16 cellular contexts compared by ENCODE assay signal in genomic region chr3:11799777-11800176, GRCh38. TPM values are rescaled to one million over a fixed set of nuclear protein-coding genes. Genes with fewer than 3 reads are reported as not detected.
DNase-seq lines count a peak whose midpoint lies in the region; ATAC-seq and TF ChIP-seq lines count a peak whose summit lies in the region.
"Had no signal": no experiment of that assay in that cellular context is flagged by ENCODE, and none has a peak within 500 bp of the region (broad histone marks: within the 10 kb centered on the region; RNA-seq: fewer than 3 reads in every experiment).

No MANE protein-coding gene starts in this region.

- H3K27ac Mint-ChIP-seq in activated CD4-positive, alpha-beta T cell treated with anti-CD3 and anti-CD28 coated beads, Interleukin-2, amount 10 ng/mL, durations not matched to agents 24 days and 14 days: peak overlapping the region; percentile 35
- H3K27ac Mint-ChIP-seq in activated naive CD8-positive, alpha-beta T cell: peak overlapping the region; percentile 5
- H3K27ac Mint-ChIP-seq in activated naive CD8-positive, alpha-beta T cell treated with anti-CD3 and anti-CD28 coated beads, Interleukin-2, amount 50 U/mL, for 24 hours: no peak overlapping the region
- peak overlapping the region; percentile 42 for H3K27ac Mint-ChIP-seq in activated T-helper 1 cell treated with anti-CD3 and anti-CD28 coated beads, Interleukin-12 subunit alpha, Interleukin-12 subunit beta, Interleukin-2, Interleukin-4 antibody, amounts not matched to agents 30 ng/mL and 10 ng/mL and 1 ng/mL, durations not matched to agents 14 hours and 24 hours and 36 hours
- peak overlapping the region; percentile 21 for H3K27ac Mint-ChIP-seq in osteocyte (ENCODE audit: unreplicated experiment)
- H3K27ac Mint-ChIP-seq: B cell had no signal

- intact Hi-C loops in activated CD4-positive, alpha-beta T cell treated with anti-CD3 and anti-CD28 coated beads, Interleukin-2, amount 10 ng/mL, durations not matched to agents 24 days and 14 days (cut with micrococcal nuclease): loop anchor here (5.0 to 10.0 kb wide), 3 partner anchors 75 to 422 kb away; partner anchors contain the start of gene VGLL4
- intact Hi-C loops in activated T-helper 1 cell treated with anti-CD3 and anti-CD28 coated beads, Interleukin-12 subunit alpha, Interleukin-12 subunit beta, Interleukin-2, Interleukin-4 antibody, amounts not matched to agents 30 ng/mL and 10 ng/mL and 1 ng/mL, durations not matched to agents 14 hours and 24 hours and 36 hours (cut with micrococcal nuclease): no loop called here

- H3K4me1 Mint-ChIP-seq in activated CD4-positive, alpha-beta T cell treated with anti-CD3 and anti-CD28 coated beads, Interleukin-2, amount 10 ng/mL, durations not matched to agents 24 days and 14 days: peaks cover 9% of the 10 kb centered on the region
- H3K4me1 Mint-ChIP-seq in activated naive CD8-positive, alpha-beta T cell (ENCODE audit: low read depth): peaks cover 4% of the 10 kb centered on the region
- H3K4me1 Mint-ChIP-seq in activated naive CD8-positive, alpha-beta T cell treated with anti-CD3 and anti-CD28 coated beads, Interleukin-2, amount 50 U/mL, for 24 hours: peaks cover 5% of the 10 kb centered on the region
- peaks cover 11% of the 10 kb centered on the region for H3K4me1 Mint-ChIP-seq in activated T-helper 1 cell treated with anti-CD3 and anti-CD28 coated beads, Interleukin-12 subunit alpha, Interleukin-12 subunit beta, Interleukin-2, Interleukin-4 antibody, amounts not matched to agents 30 ng/mL and 10 ng/mL and 1 ng/mL, durations not matched to agents 14 hours and 24 hours and 36 hours (ENCODE audit: low read depth)
- H3K4me1 Mint-ChIP-seq in osteocyte (ENCODE audit: unreplicated experiment): no peaks in the 10 kb centered on the region
- H3K4me1 Mint-ChIP-seq: B cell had no signal

- no peak overlapping the region for H3K4me3 Mint-ChIP-seq in activated CD4-positive, alpha-beta T cell treated with anti-CD3 and anti-CD28 coated beads, Interleukin-2, amount 10 ng/mL, durations not matched to agents 24 days and 14 days
- H3K4me3 Mint-ChIP-seq in activated naive CD8-positive, alpha-beta T cell: no peak overlapping the region
- no peak overlapping the region for H3K4me3 Mint-ChIP-seq in activated naive CD8-positive, alpha-beta T cell treated with anti-CD3 and anti-CD28 coated beads, Interleukin-2, amount 50 U/mL, for 24 hours
- peak overlapping the region; percentile 27 for H3K4me3 Mint-ChIP-seq in activated T-helper 1 cell treated with anti-CD3 and anti-CD28 coated beads, Interleukin-12 subunit alpha, Interleukin-12 subunit beta, Interleukin-2, Interleukin-4 antibody, amounts not matched to agents 30 ng/mL and 10 ng/mL and 1 ng/mL, durations not matched to agents 14 hours and 24 hours and 36 hours
- no peak overlapping the region for H3K4me3 Mint-ChIP-seq in osteocyte (ENCODE audit: unreplicated experiment)
- H3K4me3 Mint-ChIP-seq: B cell had no signal

- peaks cover 27% of the 10 kb centered on the region for H3K9me3 Mint-ChIP-seq in activated CD4-positive, alpha-beta T cell treated with anti-CD3 and anti-CD28 coated beads, Interleukin-2, amount 10 ng/mL, durations not matched to agents 24 days and 14 days
- peaks cover 7% of the 10 kb centered on the region for H3K9me3 Mint-ChIP-seq in activated naive CD8-positive, alpha-beta T cell (ENCODE audit: low read depth)
- H3K9me3 Mint-ChIP-seq in activated naive CD8-positive, alpha-beta T cell treated with anti-CD3 and anti-CD28 coated beads, Interleukin-2, amount 50 U/mL, for 24 hours: peaks cover 10% of the 10 kb centered on the region
- H3K9me3 Mint-ChIP-seq in activated T-helper 1 cell treated with anti-CD3 and anti-CD28 coated beads, Interleukin-12 subunit alpha, Interleukin-12 subunit beta, Interleukin-2, Interleukin-4 antibody, amounts not matched to agents 30 ng/mL and 10 ng/mL and 1 ng/mL, durations not matched to agents 14 hours and 24 hours and 36 hours: peaks cover 25% of the 10 kb centered on the region
- peaks cover 33% of the 10 kb centered on the region for H3K9me3 Mint-ChIP-seq in osteocyte (ENCODE audit: unreplicated experiment)

- no peak for ATAC-seq in activated naive CD8-positive, alpha-beta T cell treated with anti-CD3 and anti-CD28 coated beads, Interleukin-2, amount 50 U/mL, for 24 hours

- H3K27me3 Mint-ChIP-seq in activated CD4-positive, alpha-beta T cell treated with anti-CD3 and anti-CD28 coated beads, Interleukin-2, amount 10 ng/mL, durations not matched to agents 24 days and 14 days: no peaks in the 10 kb centered on the region
- no peaks in the 10 kb centered on the region for H3K27me3 Mint-ChIP-seq in activated naive CD8-positive, alpha-beta T cell
- H3K27me3 Mint-ChIP-seq in activated naive CD8-positive, alpha-beta T cell treated with anti-CD3 and anti-CD28 coated beads, Interleukin-2, amount 50 U/mL, for 24 hours: no peaks in the 10 kb centered on the region
- no peaks in the 10 kb centered on the region for H3K27me3 Mint-ChIP-seq in activated T-helper 1 cell treated with anti-CD3 and anti-CD28 coated beads, Interleukin-12 subunit alpha, Interleukin-12 subunit beta, Interleukin-2, Interleukin-4 antibody, amounts not matched to agents 30 ng/mL and 10 ng/mL and 1 ng/mL, durations not matched to agents 14 hours and 24 hours and 36 hours (ENCODE audit: insufficient read depth)
- no peaks in the 10 kb centered on the region for H3K27me3 Mint-ChIP-seq in osteocyte (ENCODE audit: unreplicated experiment)
- H3K27me3 Mint-ChIP-seq: B cell had no signal

- H3K36me3 Mint-ChIP-seq in activated CD4-positive, alpha-beta T cell treated with anti-CD3 and anti-CD28 coated beads, Interleukin-2, amount 10 ng/mL, durations not matched to agents 24 days and 14 days (ENCODE audit: low read depth): peaks cover 81% of the 10 kb centered on the region
- H3K36me3 Mint-ChIP-seq in activated naive CD8-positive, alpha-beta T cell: peaks cover 70% of the 10 kb centered on the region
- H3K36me3 Mint-ChIP-seq in activated naive CD8-positive, alpha-beta T cell treated with anti-CD3 and anti-CD28 coated beads, Interleukin-2, amount 50 U/mL, for 24 hours (ENCODE audit: low read depth): peaks cover 83% of the 10 kb centered on the region
- H3K36me3 Mint-ChIP-seq in activated T-helper 1 cell treated with anti-CD3 and anti-CD28 coated beads, Interleukin-12 subunit alpha, Interleukin-12 subunit beta, Interleukin-2, Interleukin-4 antibody, amounts not matched to agents 30 ng/mL and 10 ng/mL and 1 ng/mL, durations not matched to agents 14 hours and 24 hours and 36 hours (ENCODE audit: low read depth): peaks cover 69% of the 10 kb centered on the region
- peaks cover 69% of the 10 kb centered on the region for H3K36me3 Mint-ChIP-seq in osteocyte (ENCODE audit: unreplicated experiment)

- DNase-seq in activated CD4-positive, alpha-beta T cell treated with anti-CD3 and anti-CD28 coated beads, Interleukin-2, amount 10 ng/mL, durations not matched to agents 24 days and 14 days: no peak
- no peak for DNase-seq in activated CD4-positive, alpha-beta T cell treated with anti-CD3 and anti-CD28 coated beads for 1 hour
- DNase-seq in activated naive CD8-positive, alpha-beta T cell treated with anti-CD3 and anti-CD28 coated beads, Interleukin-2, amount 50 U/mL, for 24 hours: no peak
- DNase-seq in activated T-helper 1 cell treated with anti-CD3 and anti-CD28 coated beads, Interleukin-12 subunit alpha, Interleukin-12 subunit beta, Interleukin-2, Interleukin-4 antibody, amounts not matched to agents 30 ng/mL and 10 ng/mL and 1 ng/mL, durations not matched to agents 14 hours and 24 hours and 36 hours (ENCODE audit: low spot score): no peak
- no peak for DNase-seq in osteocyte (ENCODE audit: extremely low spot score, unreplicated experiment)
- no peak for DNase-seq in middle frontal gyrus (ENCODE audit: extremely low spot score, low spot score)
- DNase-seq in HK-2 (ENCODE audit: unreplicated experiment): no peak
- DNase-seq: 8988T, COR-L47, NCI-H1417, NCI-H1930, NCI-H345, NCI-H524 treated with DMSO at 0.1 percent for 48 hours, Peyer's patch had no signal

- TF ChIP-seq CTCF in osteocyte (IDR thresholded peaks at IDR 0.05): no peak

RNA-seq across cellular contexts. Expression of gene TAMM41, which starts 46.9 kb away (rescaled TPM):
- 34.2 and 35.6 TPM in 2 replicates for total RNA-seq in activated CD4-positive, alpha-beta T cell treated with anti-CD3 and anti-CD28 coated beads, Interleukin-2, amount 10 ng/mL, durations not matched to agents 24 days and 14 days
- 35.2 and 38.0 TPM in 2 replicates for total RNA-seq in activated T-helper 1 cell treated with anti-CD3 and anti-CD28 coated beads, Interleukin-12 subunit alpha, Interleukin-12 subunit beta, Interleukin-2, Interleukin-4 antibody, amounts not matched to agents 30 ng/mL and 10 ng/mL and 1 ng/mL, durations not matched to agents 14 hours and 24 hours and 36 hours
- 14.5 and 18.8 TPM in 2 replicates for total RNA-seq in osteocyte
